17 cellular contexts compared by ENCODE assay signal in the genomic region with DNA sequence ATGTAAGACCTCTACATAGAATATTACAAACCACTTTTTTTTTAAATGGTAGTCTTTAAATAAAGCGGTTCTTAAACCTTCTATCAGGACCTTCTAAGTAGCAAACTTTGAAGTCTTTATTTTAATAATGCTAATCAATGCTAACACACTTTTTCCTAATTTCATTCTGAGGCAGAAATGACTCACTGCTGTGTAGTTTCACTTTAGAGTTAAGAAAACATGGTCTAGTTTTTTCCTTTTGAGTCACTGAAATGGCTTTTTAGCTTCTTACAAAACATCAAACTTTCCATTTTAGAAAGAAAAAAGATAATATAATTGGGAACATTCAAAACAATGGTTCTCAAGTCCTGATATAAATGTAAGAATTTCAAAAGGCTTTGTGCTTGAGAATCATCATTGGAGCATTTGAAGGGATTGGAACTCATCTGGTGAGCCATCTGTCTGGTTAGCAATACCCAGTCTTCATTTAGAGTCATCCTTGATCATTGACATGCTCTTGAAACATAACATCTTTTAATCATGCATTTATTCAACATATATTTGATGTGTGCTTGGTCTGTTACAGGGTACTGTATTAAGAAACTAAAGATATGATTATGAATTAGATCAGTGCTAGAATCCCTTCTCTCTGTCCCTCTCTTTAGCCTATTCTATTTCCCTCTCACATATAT.
DNase-seq lines count a peak whose midpoint lies in the region; ATAC-seq, FAIRE-seq and TF ChIP-seq lines count a peak whose summit lies in the region.
"Had no signal": no experiment of that assay in that cellular context is flagged by ENCODE, and none has a peak within 500 bp of the region (broad histone marks: within the 10 kb centered on the region; RNA-seq: fewer than 3 reads in every experiment).

No MANE protein-coding gene starts in this region.

- peak overlapping the region; percentile 20 for H3K27ac Mint-ChIP-seq in activated CD4-positive, alpha-beta T cell treated with anti-CD3 and anti-CD28 coated beads, Interleukin-2, amount 10 ng/mL, durations not matched to agents 24 days and 14 days
- H3K27ac Mint-ChIP-seq: HFFc6, IgD-negative memory B cell, neural progenitor cell had no signal

- intact Hi-C loops in activated CD4-positive, alpha-beta T cell treated with anti-CD3 and anti-CD28 coated beads, Interleukin-2, amount 10 ng/mL, durations not matched to agents 24 days and 14 days (cut with micrococcal nuclease) = loop anchor here (2.0 to 10.0 kb wide), 3 partner anchors 44 to 1918 kb away; no protein-coding TSS in a partner anchor
- intact Hi-C loops in endothelial cell of umbilical vein (cut with micrococcal nuclease) = no loop called here

- ATAC-seq in stimulated activated naive CD8-positive, alpha-beta T cell treated with anti-CD3 and anti-CD28 coated beads, Interleukin-15, Interleukin-2, amounts not matched to agents 100 U/mL and 50 U/mL, for 24 hours = peak; percentile 46
- ATAC-seq in HG03460 (IDR thresholded peaks at IDR 0.05; ENCODE audit: unreplicated experiment) (no peak), GM18498 (IDR thresholded peaks at IDR 0.05; ENCODE audit: unreplicated experiment) (no peak)

- no peak for TF ChIP-seq POLR2A in endothelial cell of umbilical vein (IDR thresholded peaks at IDR 0.05; ENCODE audit: low read depth, low read length)

- no peak overlapping the region for H2AFZ ChIP-seq in endothelial cell of umbilical vein (ENCODE audit: low read depth, low read length)
- H2AFZ ChIP-seq: neural progenitor cell had no signal

- no peak overlapping the region for H3K27ac ChIP-seq in endothelial cell of umbilical vein (ENCODE audit: insufficient read depth, low read depth, low read length)
- H3K27ac ChIP-seq: neural progenitor cell, stomach, VCaP had no signal

- H3K9me3 Mint-ChIP-seq in activated CD4-positive, alpha-beta T cell treated with anti-CD3 and anti-CD28 coated beads, Interleukin-2, amount 10 ng/mL, durations not matched to agents 24 days and 14 days = no peaks in the 10 kb centered on the region

- no peaks in the 10 kb centered on the region for H3K36me3 ChIP-seq in endothelial cell of umbilical vein (ENCODE audit: control insufficient read depth in 2 of 2, extremely low read depth in 1 of 2, insufficient read depth in 2 of 2, low read length in 2 of 2)
- H3K36me3 ChIP-seq: neural progenitor cell, stomach had no signal

- FAIRE-seq in endothelial cell of umbilical vein (lab: Jason Lieb, UNC) = no peak
- FAIRE-seq: frontal cortex had no signal

- BruUV-seq in endothelial cell of umbilical vein (replicated peaks; lab: Mats Ljungman, UMichigan) = no TSS peak

- dilution Hi-C loops in endothelial cell of umbilical vein (cut with MboI; ENCODE audit: extremely low pct_ligation_motif_present, low sequenced_read_pairs) = no loop called here

- H3K9me3 ChIP-seq in endothelial cell of umbilical vein (replicated peaks; ENCODE audit: control insufficient read depth, insufficient read depth, low read length) = no peaks in the 10 kb centered on the region
- H3K9me3 ChIP-seq: stomach had no signal

- no peaks in the 10 kb centered on the region for H3K36me3 Mint-ChIP-seq in activated CD4-positive, alpha-beta T cell treated with anti-CD3 and anti-CD28 coated beads, Interleukin-2, amount 10 ng/mL, durations not matched to agents 24 days and 14 days (ENCODE audit: low read depth)
- H3K36me3 Mint-ChIP-seq: IgD-negative memory B cell, neural progenitor cell had no signal

- H3K79me2 ChIP-seq in endothelial cell of umbilical vein (ENCODE audit: control insufficient read depth, insufficient read depth, low read length) = no peaks in the 10 kb centered on the region

- no peaks in the 10 kb centered on the region for H3K4me1 ChIP-seq in endothelial cell of umbilical vein (ENCODE audit: control insufficient read depth, extremely low read depth, insufficient read depth, low read length)
- H3K4me1 ChIP-seq: neural progenitor cell, stomach had no signal

- no peak overlapping the region for H3K9ac ChIP-seq in endothelial cell of umbilical vein (replicated peaks; ENCODE audit: extremely low read depth, insufficient read depth, low read length)
- H3K9ac ChIP-seq: neural progenitor cell had no signal

- H3K4me3 ChIP-seq in endothelial cell of umbilical vein (replicated peaks in 1 of 3; ENCODE audit: insufficient read depth in 1 of 3, low read depth in 1 of 3, low read length in 3 of 3) = no peak overlapping the region
- H3K4me3 ChIP-seq: neural progenitor cell, stomach had no signal

- H3K9me1 ChIP-seq in endothelial cell of umbilical vein (replicated peaks; ENCODE audit: control insufficient read depth, extremely low read depth, insufficient read depth, low read length) = no peaks in the 10 kb centered on the region

- no peak for TF ChIP-seq CTCF in endothelial cell of umbilical vein (IDR thresholded peaks at IDR 0.05; ENCODE audit: extremely low read depth in 1 of 2, insufficient read depth in 1 of 2, low read depth in 1 of 2, low read length in 2 of 2)

- no peak overlapping the region for H3K4me2 ChIP-seq in endothelial cell of umbilical vein (ENCODE audit: insufficient read depth, low read length)
- H3K4me2 ChIP-seq: neural progenitor cell had no signal

- H3K27me3 ChIP-seq in endothelial cell of umbilical vein (ENCODE audit: control insufficient read depth in 2 of 2, insufficient read depth in 2 of 2, low read length in 2 of 2) = no peaks in the 10 kb centered on the region
- H3K27me3 ChIP-seq: neural progenitor cell, stomach had no signal

- DNase-seq in activated CD4-positive, alpha-beta T cell treated with anti-CD3 and anti-CD28 coated beads, Interleukin-2, amount 10 ng/mL, durations not matched to agents 24 days and 14 days = no peak
- no peak for DNase-seq in activated CD4-positive, alpha-beta T cell treated with anti-CD3 and anti-CD28 coated beads for 4 hours
- peak; percentile 36 for DNase-seq in NCI-H524 treated with DMSO at 0.1 percent for 48 hours (lab: John Stamatoyannopoulos, UW)
- DNase-seq in endothelial cell of umbilical vein (ENCODE audit: low read depth, low spot score) = peak; percentile 2
- DNase-seq in stimulated activated naive CD8-positive, alpha-beta T cell treated with anti-CD3 and anti-CD28 coated beads, Interleukin-15, Interleukin-2, amounts not matched to agents 100 U/mL and 50 U/mL, for 24 hours = no peak
- DNase-seq in HUDEP-2 (lab: John Stamatoyannopoulos, UW; ENCODE audit: unreplicated experiment in 76 of 76) = no peak
- DNase-seq: anterior cingulate cortex, HFFc6, mesendoderm, NCI-H1092, stomach had no signal

- H3K27me3 Mint-ChIP-seq in activated CD4-positive, alpha-beta T cell treated with anti-CD3 and anti-CD28 coated beads, Interleukin-2, amount 10 ng/mL, durations not matched to agents 24 days and 14 days = no peaks in the 10 kb centered on the region
- H3K27me3 Mint-ChIP-seq: IgD-negative memory B cell had no signal

- peaks cover 3% of the 10 kb centered on the region for H3K4me1 Mint-ChIP-seq in activated CD4-positive, alpha-beta T cell treated with anti-CD3 and anti-CD28 coated beads, Interleukin-2, amount 10 ng/mL, durations not matched to agents 24 days and 14 days
- H3K4me1 Mint-ChIP-seq: IgD-negative memory B cell had no signal

- no peak overlapping the region for H3K4me3 Mint-ChIP-seq in activated CD4-positive, alpha-beta T cell treated with anti-CD3 and anti-CD28 coated beads, Interleukin-2, amount 10 ng/mL, durations not matched to agents 24 days and 14 days
- H3K4me3 Mint-ChIP-seq: HFFc6, IgD-negative memory B cell, neural progenitor cell had no signal

- POLR2A ChIA-PET in endothelial cell of umbilical vein (lab: Charles Lee) = no interaction called here

- CTCF ChIA-PET in endothelial cell of umbilical vein (lab: Charles Lee) = no interaction called here

- no peaks in the 10 kb centered on the region for H4K20me1 ChIP-seq in endothelial cell of umbilical vein (replicated peaks; ENCODE audit: control insufficient read depth, extremely low read depth, insufficient read depth, low read length)

TF ChIP-seq in endothelial cell of umbilical vein, 7 proteins besides CTCF, POLR2A, EP300 and RAD21:
- TF ChIP-seq EZH2 (IDR thresholded peaks at IDR 0.05; ENCODE audit: borderline replicate concordance, low read depth, low read length, severe bottlenecking) (no peak), POLR2AphosphoS5 (IDR thresholded peaks at IDR 0.05; ENCODE audit: insufficient read depth, low read depth, low read length) (no peak), GATA2 (IDR thresholded peaks at IDR 0.05; ENCODE audit: insufficient read depth, insufficient read length, low read depth, low read length) (no peak), MYC (IDR thresholded peaks at IDR 0.05; ENCODE audit: low read depth, low read length) (no peak), FOS (IDR thresholded peaks at IDR 0.05; ENCODE audit: borderline replicate concordance, insufficient read depth, low read length) (no peak), JUN (IDR thresholded peaks at IDR 0.05; ENCODE audit: borderline replicate concordance, insufficient read depth, insufficient read length, low read depth) (no peak)
- TF ChIP-seq, protein P1, sequence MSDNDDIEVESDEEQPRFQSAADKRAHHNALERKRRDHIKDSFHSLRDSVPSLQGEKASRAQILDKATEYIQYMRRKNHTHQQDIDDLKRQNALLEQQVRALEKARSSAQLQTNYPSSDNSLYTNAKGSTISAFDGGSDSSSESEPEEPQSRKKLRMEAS (IDR thresholded peaks at IDR 0.05; ENCODE audit: insufficient read depth, insufficient read length) = no peak

Comparison
In these comparisons a context has a peak if more than half of its experiments do, and no peak if none do; other contexts are left out.
1. DNase-seq: peak in NCI-H524 treated with DMSO at 0.1 percent for 48 hours (single experiment) and endothelial cell of umbilical vein (single experiment); none in activated CD4-positive, alpha-beta T cell treated with anti-CD3 and anti-CD28 coated beads, Interleukin-2, amount 10 ng/mL, durations not matched to agents 24 days and 14 days (single experiment), activated CD4-positive, alpha-beta T cell treated with anti-CD3 and anti-CD28 coated beads for 4 hours (0 of 2), stimulated activated naive CD8-positive, alpha-beta T cell treated with anti-CD3 and anti-CD28 coated beads, Interleukin-15, Interleukin-2, amounts not matched to agents 100 U/mL and 50 U/mL, for 24 hours (single experiment) and HUDEP-2 (0 of 76).